ENCODE assay signal across 12 cellular contexts in the genomic region with DNA sequence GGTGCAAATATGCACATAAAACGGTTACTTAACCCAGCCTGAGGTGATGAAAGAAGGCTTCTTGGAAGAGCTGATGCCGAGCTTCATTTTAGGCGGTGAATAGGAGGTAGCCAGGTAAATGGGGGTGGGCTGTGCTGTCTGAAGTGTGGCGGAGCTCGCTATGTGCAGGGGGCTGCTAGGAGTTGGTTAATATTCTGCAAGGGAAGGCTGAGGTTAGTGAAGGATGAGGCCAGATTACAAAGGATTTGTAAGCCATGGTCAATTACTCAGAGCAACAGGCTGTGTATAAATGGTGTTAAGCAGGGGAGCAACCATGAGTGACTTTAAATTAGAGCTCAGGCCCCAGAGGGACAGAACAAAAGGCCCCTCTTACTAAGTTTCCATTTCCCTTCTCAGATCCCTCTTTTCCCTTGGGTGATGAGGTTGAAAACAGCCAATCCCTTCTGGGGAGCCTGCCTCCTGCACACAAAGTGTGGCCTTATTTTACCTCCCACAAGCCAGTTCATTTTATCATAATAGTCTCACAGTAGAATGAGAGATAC. TPM values are rescaled to one million over a fixed set of nuclear protein-coding genes. Genes with fewer than 3 reads are reported as not detected.
A peak's percentile ranks its signal among the peaks of the same experiment; 100 is the strongest.
DNase-seq lines count a peak whose midpoint lies in the region; ATAC-seq and TF ChIP-seq lines count a peak whose summit lies in the region.
"Had no signal": no experiment of that assay in that cellular context is flagged by ENCODE, and none has a peak within 500 bp of the region (broad histone marks: within the 10 kb centered on the region; RNA-seq: fewer than 3 reads in every experiment).

No MANE protein-coding gene starts in this region.

- H3K9me3 Mint-ChIP-seq in mesothelial cell of epicardium = no peaks in the 10 kb centered on the region
- H3K9me3 Mint-ChIP-seq: CD4-positive, CD25-positive, alpha-beta regulatory T cell had no signal

- no peaks in the 10 kb centered on the region for H3K27me3 Mint-ChIP-seq in mesothelial cell of epicardium (ENCODE audit: low read depth)

- H3K27me3 ChIP-seq in cardiac muscle cell (no peaks in the 10 kb centered on the region), heart left ventricle (peaks cover 0 to 11% (median 0%) of the 10 kb centered on the region in 9 donors), stomach smooth muscle (ENCODE audit: control insufficient read depth in 1 of 2, insufficient read depth in 2 of 2, low read length in 2 of 2) (no peaks in the 10 kb centered on the region), hepatocyte (peaks cover 5% of the 10 kb centered on the region)
- H3K27me3 ChIP-seq: SJSA1 had no signal

- H3K27ac Mint-ChIP-seq in mesothelial cell of epicardium = peak overlapping the region; percentile 76

- no peak for DNase-seq in cardiac muscle cell (ENCODE audit: low read depth in 1 of 2, low spot score in 1 of 2)
- DNase-seq in heart left ventricle = no peak
- peak; percentile 77 for DNase-seq in NCI-H82 (lab: John Stamatoyannopoulos, UW)
- DNase-seq in mesothelial cell of epicardium (ENCODE audit: low spot score in 2 of 2, unreplicated experiment in 2 of 2) = no peak
- DNase-seq in caudate nucleus (lab: John Stamatoyannopoulos, UW) = no peak
- no peak for DNase-seq in hepatocyte (ENCODE audit: low spot score)

- H3K4me1 ChIP-seq in cardiac muscle cell (ENCODE audit: low read depth) (peaks cover 33% of the 10 kb centered on the region), heart left ventricle (peaks cover 0 to 47% (median 30%) of the 10 kb centered on the region in 12 donors), stomach smooth muscle (ENCODE audit: control insufficient read depth, insufficient read depth, low read length) (peaks cover 47% of the 10 kb centered on the region), hepatocyte (ENCODE audit: insufficient read depth) (peaks cover 10% of the 10 kb centered on the region)

- H3K9me3 ChIP-seq in cardiac muscle cell (ENCODE audit: low read depth) (no peaks in the 10 kb centered on the region), heart left ventricle (no peaks in the 10 kb centered on the region), stomach smooth muscle (ENCODE audit: control insufficient read depth in 2 of 2, low read length in 2 of 2) (no peaks in the 10 kb centered on the region), hepatocyte (ENCODE audit: low read depth) (no peaks in the 10 kb centered on the region)
- H3K9me3 ChIP-seq: SJSA1 had no signal

- TF ChIP-seq CTCF in cardiac muscle cell (IDR thresholded peaks at IDR 0.05; ENCODE audit: low read depth, low read length) (no peak), heart left ventricle (IDR thresholded peaks at IDR 0.05) (no peak), mesothelial cell of epicardium (IDR thresholded peaks at IDR 0.05; ENCODE audit: unreplicated experiment) (no peak), hepatocyte (IDR thresholded peaks at IDR 0.05; ENCODE audit: poor library complexity) (no peak)

- H3K4me1 Mint-ChIP-seq in mesothelial cell of epicardium = peaks cover 25% of the 10 kb centered on the region

- no peak overlapping the region for H3K4me2 ChIP-seq in hepatocyte

- no peak overlapping the region for H3K4me3 Mint-ChIP-seq in mesothelial cell of epicardium

- no peaks in the 10 kb centered on the region for H3K36me3 ChIP-seq in cardiac muscle cell
- no peaks in the 10 kb centered on the region for H3K36me3 ChIP-seq in heart left ventricle
- H3K36me3 ChIP-seq in stomach smooth muscle (ENCODE audit: control insufficient read depth in 2 of 2, insufficient read depth in 2 of 2, low read length in 2 of 2) = no peaks in the 10 kb centered on the region
- H3K36me3 ChIP-seq in hepatocyte (replicated peaks; ENCODE audit: insufficient read depth, low read depth) = no peaks in the 10 kb centered on the region
- H3K36me3 ChIP-seq: SJSA1 had no signal

- 57 to 69% (median 60%) methylated on average over 5 of the region's 5 CpGs for WGBS in heart left ventricle, 4 donors
- 68% methylated on average over 5 of the region's 5 CpGs for WGBS in hepatocyte (ENCODE audit: low lambda C conversion rate, missing lambda C conversion rate)

- no peak for ATAC-seq in heart left ventricle
- ATAC-seq in GM19324 (IDR thresholded peaks at IDR 0.05; ENCODE audit: low FRiP score, unreplicated experiment) = no peak

- no peaks in the 10 kb centered on the region for H3K9me2 ChIP-seq in hepatocyte (replicated peaks; ENCODE audit: insufficient read depth)

- H3K27ac ChIP-seq in cardiac muscle cell = peak overlapping the region; percentile 77
- H3K27ac ChIP-seq in heart left ventricle = peak overlapping the region in 1 of 12 donors; percentile 48
- H3K27ac ChIP-seq in stomach smooth muscle (ENCODE audit: low read length) = peak overlapping the region; percentile 99
- no peak overlapping the region for H3K27ac ChIP-seq in caudate nucleus (ENCODE audit: low read depth, low read length)
- no peak overlapping the region for H3K27ac ChIP-seq in hepatocyte
- H3K27ac ChIP-seq: SJSA1 had no signal

- no peak overlapping the region for H3K4me3 ChIP-seq in cardiac muscle cell
- no peak overlapping the region for H3K4me3 ChIP-seq in heart left ventricle
- no peak overlapping the region for H3K4me3 ChIP-seq in stomach smooth muscle (ENCODE audit: low read length in 2 of 2)
- no peak overlapping the region for H3K4me3 ChIP-seq in hepatocyte
- H3K4me3 ChIP-seq: SJSA1 had no signal

- intact Hi-C loops in heart left ventricle (cut with DNase I) = loop anchor here in 7 of 10 donors (5.0 to 10.0 kb wide), 3 partner anchors 117 to 122 kb away; a partner anchor contains a TSS

- no peaks in the 10 kb centered on the region for H4K20me1 ChIP-seq in hepatocyte (ENCODE audit: insufficient read depth, poor library complexity, severe bottlenecking)

- H2AFZ ChIP-seq in hepatocyte = no peak overlapping the region

- TF ChIP-seq POLR2A in heart left ventricle (IDR thresholded peaks at IDR 0.05) = no peak

- no peaks in the 10 kb centered on the region for H3K79me2 ChIP-seq in hepatocyte

- no peak overlapping the region for H3K9ac ChIP-seq in stomach smooth muscle (ENCODE audit: low read length in 2 of 2)

- no peaks in the 10 kb centered on the region for H3K36me3 Mint-ChIP-seq in mesothelial cell of epicardium
- H3K36me3 Mint-ChIP-seq: CD4-positive, CD25-positive, alpha-beta regulatory T cell had no signal

RNA-seq across cellular contexts. Expression of a gene that starts 7.3 kb away (rescaled TPM):
- total RNA-seq in cardiac muscle cell = 32.5 and 49.3 TPM in 2 replicates
- polyA plus RNA-seq in cardiac muscle cell = 13.8 and 14.8 TPM in 2 replicates
- total RNA-seq in heart left ventricle = 100 to 1,000 TPM in 6 of 9 donors, 10 to 100 TPM in 3; 46.7 to 380 (median 110) TPM
- polyA plus RNA-seq in heart left ventricle = 100 to 1,000 TPM in 1 of 2 donors, 10 to 100 TPM in 1; 31.9 to 108 TPM
- total RNA-seq in mesothelial cell of epicardium = 25.9 to 28.2 TPM (median 26.7 TPM) in 3 replicates
- 8.7 and 35.4 TPM in 2 replicates for total RNA-seq in hepatocyte
- 5.1 and 6.1 TPM in 2 replicates for polyA plus RNA-seq in hepatocyte

RNA-seq across cellular contexts. Expression of a gene that starts 10.1 kb away (rescaled TPM):
- total RNA-seq in cardiac muscle cell (7.3 and 18.6 TPM in 2 replicates), heart left ventricle (10 to 100 TPM in 8 of 9 donors, 1 to 10 TPM in 1; 8.1 to 22.4 (median 11.8) TPM), mesothelial cell of epicardium (36.1 to 37.1 TPM (median 36.2 TPM) in 3 replicates), hepatocyte (15.5 and 15.8 TPM in 2 replicates)
- polyA plus RNA-seq in cardiac muscle cell (45.6 and 99.8 TPM in 2 replicates), heart left ventricle (10 to 100 TPM in 1 of 2 donors, 1 to 10 TPM in 1; 6.2 to 17.6 TPM), hepatocyte (35.5 and 46.9 TPM in 2 replicates)

RNA-seq across cellular contexts. Expression of a gene that starts 16.5 kb away (rescaled TPM):
- total RNA-seq in cardiac muscle cell = 3.4 and 8.0 TPM in 2 replicates
- polyA plus RNA-seq in cardiac muscle cell = 5.8 and 10.4 TPM in 2 replicates
- total RNA-seq in heart left ventricle = 10 to 100 TPM; 12.9 to 47.1 (median 19.8) TPM
- polyA plus RNA-seq in heart left ventricle = 10 to 100 TPM; 20.0 to 23.9 TPM
- total RNA-seq in mesothelial cell of epicardium = 24.1 to 25.0 TPM (median 24.4 TPM) in 3 replicates
- total RNA-seq in hepatocyte = 12.5 and 13.7 TPM in 2 replicates
- polyA plus RNA-seq in hepatocyte = 18.0 and 23.6 TPM in 2 replicates
- total RNA-seq: A673; CD4-positive, CD25-positive, alpha-beta regulatory T cell; MCF 10A had no signal
- polyA plus RNA-seq: CD4-positive, CD25-positive, alpha-beta regulatory T cell had no signal

RNA-seq across cellular contexts. Expression of a gene that starts 22.3 kb away (rescaled TPM):
- total RNA-seq in cardiac muscle cell (not detected in 2 replicates), heart left ventricle (not detected), mesothelial cell of epicardium (not detected in 3 replicates), hepatocyte (0.08 TPM in 1 of 2 replicates, not detected in the other)
- polyA plus RNA-seq in cardiac muscle cell (not detected in 2 replicates), heart left ventricle (under 1 TPM in 1 of 2 donors, not detected in 1; 0.04 TPM), hepatocyte (not detected in 2 replicates)
- total RNA-seq: A673; CD4-positive, CD25-positive, alpha-beta regulatory T cell; MCF 10A; SJSA1 had no signal
- polyA plus RNA-seq: CD4-positive, CD25-positive, alpha-beta regulatory T cell had no signal

RNA-seq across cellular contexts. Expression of a gene that starts 57.3 kb away (rescaled TPM):
- 28.3 and 39.0 TPM in 2 replicates for total RNA-seq in cardiac muscle cell
- 36.5 and 44.1 TPM in 2 replicates for polyA plus RNA-seq in cardiac muscle cell
- 100 to 1,000 TPM in 7 of 9 donors, 10 to 100 TPM in 2; 53.7 to 138 (median 108) TPM for total RNA-seq in heart left ventricle
- polyA plus RNA-seq in heart left ventricle = 10 to 100 TPM; 62.3 to 79.9 TPM
- total RNA-seq in mesothelial cell of epicardium = 12.4 to 13.2 TPM (median 13.1 TPM) in 3 replicates
- total RNA-seq in hepatocyte = 7.3 and 8.1 TPM in 2 replicates
- 23.5 and 35.7 TPM in 2 replicates for polyA plus RNA-seq in hepatocyte

Comparison
In these comparisons a context has a peak if more than half of its experiments do, and no peak if none do; other contexts are left out.
1. H3K27ac ChIP-seq: peak in cardiac muscle cell (single experiment) and stomach smooth muscle (single experiment); none in caudate nucleus (single experiment) and hepatocyte (single experiment).